ENCODE assay signal across 8 cellular contexts in genomic region chr11:73295259-73295995, GRCh38. TPM values are rescaled to one million over a fixed set of nuclear protein-coding genes. Genes with fewer than 3 reads are reported as not detected.
DNase-seq lines count a peak whose midpoint lies in the region; ATAC-seq, FAIRE-seq and TF ChIP-seq lines count a peak whose summit lies in the region.

No MANE protein-coding gene starts in this region.

- POLR2A ChIA-PET in A549 (lab: Yijun Ruan, JAX) (no interaction called here), MCF 10A (lab: Yijun Ruan, JAX) (no interaction called here)

- peaks cover 6% of the 10 kb centered on the region for H3K36me3 Mint-ChIP-seq in MCF 10A (ENCODE audit: insufficient read depth, unreplicated experiment)

- peak in 1 of 2 experiments; percentile 60; a peak in 4 of 5 replicates for TF ChIP-seq RAD21 in A549 (conservative IDR thresholded peaks at IDR 0.05 in 1 of 2, IDR thresholded peaks at IDR 0.05 in 1 of 2)

- no peak overlapping the region for H3K4me3 Mint-ChIP-seq in MCF 10A (ENCODE audit: unreplicated experiment)

- H3K27ac ChIP-seq in A549 = peak overlapping the region in 1 of 2 experiments; percentile 47; a peak in 1 of 6 replicates
- H3K27ac ChIP-seq in VCaP = no peak overlapping the region

- TF ChIP-seq CTCF in A549 (IDR thresholded peaks at IDR 0.05) (peak; percentile 86), GM13976 (IDR thresholded peaks at IDR 0.05; ENCODE audit: borderline replicate concordance, control extremely low read depth, extremely low read depth, insufficient read depth, missing control alignments) (peak; percentile 92), VCaP (conservative IDR thresholded peaks at IDR 0.05) (peak; percentile 66), MCF 10A (IDR thresholded peaks at IDR 0.05; ENCODE audit: unreplicated experiment) (peak; percentile 88)

- DNase-seq in A549 (ENCODE audit: low read depth in 1 of 2, low spot score in 1 of 2) (peak; percentile 70 to 73), GM13976 (ENCODE audit: low spot score) (peak; percentile 84), NCI-H146 (lab: John Stamatoyannopoulos, UW) (peak; percentile 48), MCF 10A (ENCODE audit: unreplicated experiment) (peak; percentile 80), left kidney (ENCODE audit: low read depth, low spot score) (peak; percentile 86)
- DNase-seq in stimulated activated CD4-positive, alpha-beta T cell treated with anti-CD3 and anti-CD28 coated beads, TNF-alpha, amount 100 ng/mL, for 1 hour (ENCODE audit: low read depth in 3 of 3, low spot score in 1 of 3) = peak; percentile 22 to 69 (median 35)

- no peak for FAIRE-seq in A549 (lab: Jason Lieb, UNC)

- H3K4me3 ChIP-seq in A549 = no peak overlapping the region

- TF ChIP-seq POLR2A in A549 (IDR thresholded peaks at IDR 0.05; ENCODE audit: low read length) = no peak

- 41% methylated on average over 12 of the region's 12 CpGs for WGBS in A549 (ENCODE audit: missing lambda C conversion rate)

- H3K27me3 Mint-ChIP-seq in MCF 10A (ENCODE audit: insufficient read depth, unreplicated experiment) = no peaks in the 10 kb centered on the region

- intact Hi-C loops in MCF 10A (cut with micrococcal nuclease) = loop anchor here (1.0 kb wide), 2 partner anchors 40 to 98 kb away; no protein-coding TSS in a partner anchor

- ATAC-seq in A549 (peak; percentile 65 to 84), GM19035 (IDR thresholded peaks at IDR 0.05; ENCODE audit: unreplicated experiment) (no peak)

- H3K4me2 ChIP-seq in A549 = peak overlapping the region; percentile 13; the same call in 1 of the 3 replicates

- no peaks in the 10 kb centered on the region for H3K9me3 ChIP-seq in A549

- H3K9me3 Mint-ChIP-seq in MCF 10A (ENCODE audit: unreplicated experiment) = no peaks in the 10 kb centered on the region

- no peak overlapping the region for H3K27ac Mint-ChIP-seq in MCF 10A (ENCODE audit: low read depth, unreplicated experiment)

- H3K4me1 ChIP-seq in A549 = peaks cover 8% of the 10 kb centered on the region

- TF ChIP-seq EP300 in A549 (IDR thresholded peaks at IDR 0.05) = no peak

- in situ Hi-C loops in GM13976 (cut with MboI; ENCODE audit: low sequenced_read_pairs, unreplicated experiment) = no loop called here

- H3K4me1 Mint-ChIP-seq in MCF 10A (ENCODE audit: insufficient read depth, unreplicated experiment) = peaks cover 5% of the 10 kb centered on the region

- CTCF ChIA-PET in A549 (lab: Yijun Ruan, JAX) = interaction anchor here (0.6 to 25.1 kb wide), 22 partner anchors 9 to 579 kb away, joined by 3 to 527 read pairs (median 4); partner anchors contain the start of genes ARHGEF17 and P2RY6
- CTCF ChIA-PET in MCF 10A (lab: Yijun Ruan, JAX) = interaction anchor here (0.6 to 1.6 kb wide), 14 partner anchors 9 to 549 kb away, joined by 3 to 8 read pairs (median 4); partner anchors contain the start of gene P2RY6

- no TSS peak for BruUV-seq in MCF 10A (replicated peaks; lab: Mats Ljungman, UMichigan)

TF ChIP-seq in A549, 52 proteins besides CTCF, POLR2A, EP300 and RAD21:
- TF ChIP-seq, protein P1, sequence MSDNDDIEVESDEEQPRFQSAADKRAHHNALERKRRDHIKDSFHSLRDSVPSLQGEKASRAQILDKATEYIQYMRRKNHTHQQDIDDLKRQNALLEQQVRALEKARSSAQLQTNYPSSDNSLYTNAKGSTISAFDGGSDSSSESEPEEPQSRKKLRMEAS (IDR thresholded peaks at IDR 0.05) = 0 out of 2 replicates have a peak, but pooled peaks have one; percentile 34
- TF ChIP-seq SMC3 (IDR thresholded peaks at IDR 0.05) (peak; percentile 49; the same call in 2 of the 3 replicates), EHMT2 (IDR thresholded peaks at IDR 0.05; ENCODE audit: low read depth) (no peak)

RNA-seq across cellular contexts. Expression of gene ARHGEF17, which starts 12.6 kb away (rescaled TPM):
- polyA plus RNA-seq in A549 (2011; rRNA removed) = 7.0 and 11.0 TPM in 2 replicates
- 15.3 and 21.1 TPM in 2 replicates for polyA plus RNA-seq in A549 (2012; cell fraction: cytosol; rRNA removed)
- polyA plus RNA-seq in A549 (2012; cell fraction: nucleus; rRNA removed) = 105 and 156 TPM in 2 replicates
- 16.2 to 19.2 TPM (median 16.9 TPM) in 3 replicates for polyA plus RNA-seq in A549 (2017; fragmentation: RNase III; extraction: RNeasy Plus Mini Kit Qiagen cat#74134 plus additional on column Dnase treatment)
- polyA minus RNA-seq in A549 (2011; rRNA and poly(A)+ RNA removed) = 12.0 and 17.3 TPM in 2 replicates
- 27.6 and 29.3 TPM in 2 replicates for total RNA-seq in MCF 10A (2022)

RNA-seq across cellular contexts. Expression of gene P2RY6, which starts 23.3 kb away (rescaled TPM):
- polyA plus RNA-seq in A549 (2011; rRNA removed) (6.8 and 8.4 TPM in 2 replicates), A549 (2017; fragmentation: RNase III; extraction: RNeasy Plus Mini Kit Qiagen cat#74134 plus additional on column Dnase treatment) (8.8 to 11.2 TPM (median 9.1 TPM) in 3 replicates)
- 37.8 and 59.4 TPM in 2 replicates for polyA plus RNA-seq in A549 (2012; cell fraction: cytosol; rRNA removed)
- polyA plus RNA-seq in A549 (2012; cell fraction: nucleus; rRNA removed) = 64.4 and 119 TPM in 2 replicates
- polyA minus RNA-seq in A549 (2011; rRNA and poly(A)+ RNA removed) = 7.6 and 11.6 TPM in 2 replicates
- not detected in 2 replicates for total RNA-seq in MCF 10A (2022)

Comparison
In these comparisons a context has a peak if more than half of its experiments do, and no peak if none do; other contexts are left out.
1. DNase-seq: peak in every context shown above with its lines; median percentile 86 in left kidney; 84 in GM13976; 80 in MCF 10A; 72 in A549; 48 in NCI-H146; 35 in stimulated activated CD4-positive, alpha-beta T cell treated with anti-CD3 and anti-CD28 coated beads, TNF-alpha, amount 100 ng/mL, for 1 hour.